7 cellular contexts compared by ENCODE assay signal in genomic region chr20:49700411-49701185, GRCh38. TPM values are rescaled to one million over a fixed set of nuclear protein-coding genes. Genes with fewer than 3 reads are reported as not detected.
DNase-seq lines count a peak whose midpoint lies in the region; ATAC-seq and TF ChIP-seq lines count a peak whose summit lies in the region.

No MANE protein-coding gene starts in this region.

- H3K9ac ChIP-seq in PC-3 (ENCODE audit: low read length) (peak overlapping the region; percentile 60), trophoblast cell (ENCODE audit: low read length) (no peak overlapping the region)

- peak; percentile 78 for ATAC-seq in PC-3
- ATAC-seq in GM18511 (IDR thresholded peaks at IDR 0.05; ENCODE audit: unreplicated experiment), result no peak

- peaks cover 100% of the 10 kb centered on the region for H3K79me2 ChIP-seq in PC-3 (ENCODE audit: low read length)
- H3K79me2 ChIP-seq in trophoblast cell (ENCODE audit: control insufficient read depth, insufficient read depth, low read length, poor library complexity), result peaks cover 13% of the 10 kb centered on the region

- TF ChIP-seq CTCF in PC-3 (conservative IDR thresholded peaks at IDR 0.05; ENCODE audit: low read depth, low read length), result no peak

- no peaks in the 10 kb centered on the region for H3F3A ChIP-seq in PC-3 (ENCODE audit: low read length, unreplicated experiment)

- H4K20me1 ChIP-seq in PC-3 (ENCODE audit: low read length), result peaks cover 3% of the 10 kb centered on the region; the same call in 1 of the 2 replicates

- TSS peak; percentile 50 for BruUV-seq in PC-3 (replicated peaks; lab: Mats Ljungman, UMichigan)

- peak overlapping the region; percentile 56 for H2BK5ac ChIP-seq in trophoblast cell (ENCODE audit: low read depth, low read length, poor library complexity)

- no peaks in the 10 kb centered on the region for H3K9me3 ChIP-seq in PC-3 (ENCODE audit: low read length)
- no peaks in the 10 kb centered on the region for H3K9me3 ChIP-seq in trophoblast cell (ENCODE audit: insufficient read depth, low read depth, low read length)

- H3K4me1 ChIP-seq in PC-3 (ENCODE audit: insufficient read depth, low read length) (peaks cover 55% of the 10 kb centered on the region), trophoblast cell (ENCODE audit: control insufficient read depth in 1 of 2, insufficient read depth in 2 of 2, low read length in 2 of 2) (peaks cover 5 to 9% of the 10 kb centered on the region in 2 experiments)

- H4K12ac ChIP-seq in trophoblast cell (ENCODE audit: low read depth, low read length), result no peak overlapping the region

- peak overlapping the region; percentile 49 for H4K8ac ChIP-seq in trophoblast cell (ENCODE audit: low read depth, low read length)

- DNase-seq in H4 (ENCODE audit: low spot score) (peak; percentile 87), PC-3 (peak; percentile 85), dermis blood vessel endothelial cell (peak; percentile 92), trophoblast cell (peak; percentile 45 to 67), HuH-7 (ENCODE audit: low spot score) (no peak)
- no peak for DNase-seq in activated CD4-positive, CD25-positive, alpha-beta regulatory T cell treated with anti-CD3 and anti-CD28 coated beads, Interleukin-2, amount 50 U/mL, for 72 hours

- H3K9me2 ChIP-seq in PC-3 (replicated peaks; ENCODE audit: low read length), result no peaks in the 10 kb centered on the region

- H2BK120ac ChIP-seq in trophoblast cell (ENCODE audit: insufficient read depth, low read length, poor library complexity), result peak overlapping the region; percentile 66

- no peak overlapping the region for H3K23ac ChIP-seq in trophoblast cell (ENCODE audit: low read length)

- H3K4me2 ChIP-seq in PC-3 (ENCODE audit: low read length) (peak overlapping the region; percentile 57), trophoblast cell (ENCODE audit: low read length) (no peak overlapping the region)

- POLR2A ChIA-PET in PC-3 (lab: Charles Lee; ENCODE audit: unreplicated experiment), result interaction anchor here (0.6 to 0.7 kb wide), 2 partner anchors 72 to 132 kb away, joined by 3 to 4 read pairs; no protein-coding TSS in a partner anchor

- H2AK5ac ChIP-seq in trophoblast cell (ENCODE audit: low read length), result peak overlapping the region; percentile 46

- intact Hi-C loops in PC-3 (cut with micrococcal nuclease), result loop anchor here (2.0 to 10.0 kb wide), 2 partner anchors 26 to 46 kb away; no protein-coding TSS in a partner anchor

- H3K27me3 ChIP-seq in PC-3 (ENCODE audit: low read length) (no peaks in the 10 kb centered on the region), trophoblast cell (ENCODE audit: insufficient read depth, low read length) (no peaks in the 10 kb centered on the region)

- no peak overlapping the region for H3K14ac ChIP-seq in trophoblast cell (ENCODE audit: low read length)

- H3K79me1 ChIP-seq in trophoblast cell (ENCODE audit: low read length), result peaks cover 4% of the 10 kb centered on the region

- no peak overlapping the region for H3K18ac ChIP-seq in trophoblast cell (ENCODE audit: low read length)

- H3K36me3 ChIP-seq in PC-3 (ENCODE audit: low read depth, low read length) (no peaks in the 10 kb centered on the region; the same call in 1 of the 2 replicates), trophoblast cell (ENCODE audit: control insufficient read depth in 1 of 2, insufficient read depth in 2 of 2, low read length in 2 of 2) (no peaks in the 10 kb centered on the region)

- WGBS in trophoblast cell (ENCODE audit: extremely low coverage, insufficient coverage, insufficient read length), result no CpG with 5 or more reads among the region's 7 CpGs

- H3K4ac ChIP-seq in trophoblast cell (ENCODE audit: low read depth, low read length), result peak overlapping the region; percentile 81

- H3K4me3 ChIP-seq in PC-3 (ENCODE audit: low read length), result peak overlapping the region; percentile 3; the same call in 1 of the 2 replicates
- H3K4me3 ChIP-seq in trophoblast cell (ENCODE audit: low read depth, low read length), result no peak overlapping the region

- CTCF ChIA-PET in PC-3 (lab: Charles Lee), result interaction anchor here (0.6 to 1.0 kb wide), 3 partner anchors 65 to 159 kb away, joined by 3 to 4 read pairs (median 4); partner anchors contain the start of gene SLC9A8

- peak overlapping the region; percentile 71 for H2BK12ac ChIP-seq in trophoblast cell (ENCODE audit: low read length)

- peak overlapping the region; percentile 80 for H4K91ac ChIP-seq in trophoblast cell (ENCODE audit: low read depth, low read length)

- H3K27ac ChIP-seq in PC-3 (ENCODE audit: low read length), result peak overlapping the region; percentile 85
- H3K27ac ChIP-seq in trophoblast cell (ENCODE audit: low read depth, low read length), result peak overlapping the region; percentile 54

- no peak overlapping the region for H2AFZ ChIP-seq in PC-3 (ENCODE audit: low read length)
- no peak overlapping the region for H2AFZ ChIP-seq in trophoblast cell (ENCODE audit: insufficient read depth, low read length, poor library complexity)

RNA-seq across cellular contexts. Expression of gene B4GALT5, which starts 13.1 kb away (rescaled TPM):
- total RNA-seq in H4 (2014; rRNA removed; shearing (Covaris generic)), result 13.3 and 15.4 TPM in 2 replicates
- total RNA-seq in PC-3 (2014; rRNA removed), result 18.1 and 24.1 TPM in 2 replicates
- total RNA-seq in dermis blood vessel endothelial cell, result 63.3 and 65.1 TPM in 2 replicates
- 38.1 and 39.6 TPM in 2 replicates for polyA plus RNA-seq in trophoblast cell (2013)

Comparison
In these comparisons a context has a peak if more than half of its experiments do, and no peak if none do; other contexts are left out.
1. DNase-seq: peak in H4 (single experiment), PC-3 (single experiment), dermis blood vessel endothelial cell (single experiment) and trophoblast cell (2 of 2); none in activated CD4-positive, CD25-positive, alpha-beta regulatory T cell treated with anti-CD3 and anti-CD28 coated beads, Interleukin-2, amount 50 U/mL, for 72 hours (single experiment) and HuH-7 (single experiment).